In the genomic region with DNA sequence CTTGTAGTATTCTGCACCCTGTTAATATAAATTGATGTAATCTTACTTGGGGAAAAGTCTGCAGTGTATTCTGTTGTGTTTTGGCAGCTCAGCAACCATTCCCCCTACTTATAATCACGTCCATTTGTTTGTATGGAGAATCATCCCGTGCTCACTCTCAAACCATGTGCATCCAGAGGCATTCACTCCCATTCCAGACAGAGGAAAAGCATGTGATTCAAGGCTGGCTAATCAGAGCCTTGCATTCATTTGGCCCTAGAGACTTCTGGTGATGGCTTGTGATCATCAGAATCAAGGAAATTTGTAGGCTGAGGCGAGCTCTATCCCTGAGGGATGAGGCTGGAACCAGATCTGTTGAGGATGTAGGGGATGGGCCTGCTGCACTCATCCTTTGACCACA, we compare ENCODE assay signal across 12 cellular contexts. TPM values are rescaled to one million over a fixed set of nuclear protein-coding genes. Genes with fewer than 3 reads are reported as not detected.
DNase-seq lines count a peak whose midpoint lies in the region; ATAC-seq and TF ChIP-seq lines count a peak whose summit lies in the region.
"Had no signal": no experiment of that assay in that cellular context is flagged by ENCODE, and none has a peak within 500 bp of the region (broad histone marks: within the 10 kb centered on the region; RNA-seq: fewer than 3 reads in every experiment).

No MANE protein-coding gene starts in this region.

- H2AFZ ChIP-seq in GM23338 = no peak overlapping the region

- H3K79me2 ChIP-seq in GM23338 (replicated peaks; ENCODE audit: insufficient read depth) = no peaks in the 10 kb centered on the region

- peaks cover 36 to 94% (median 81%) of the 10 kb centered on the region in 4 donors for H3K4me1 Mint-ChIP-seq in CD4-positive, CD25-positive, alpha-beta regulatory T cell
- H3K4me1 Mint-ChIP-seq in GM23338 (no peaks in the 10 kb centered on the region), naive B cell (peaks cover 70 to 94% (median 87%) of the 10 kb centered on the region in 3 donors)

- peak overlapping the region in 2 of 4 donors; percentile 67 to 69 for H3K4me3 Mint-ChIP-seq in CD4-positive, CD25-positive, alpha-beta regulatory T cell
- H3K4me3 Mint-ChIP-seq in GM23338 (no peak overlapping the region), naive B cell (peak overlapping the region in 1 of 8 donors; percentile 18)
- H3K4me3 Mint-ChIP-seq: type B pancreatic cell had no signal

- H3K27ac ChIP-seq in CD4-positive, CD25-positive, alpha-beta regulatory T cell (ENCODE audit: insufficient read depth, low read length, poor library complexity, severe bottlenecking) = peak overlapping the region; percentile 42
- H3K27ac ChIP-seq in GM23338 (ENCODE audit: low read depth) = no peak overlapping the region
- H3K27ac ChIP-seq: BLaER1, gastroesophageal sphincter, prostate gland had no signal

- H3K27me3 ChIP-seq in CD4-positive, CD25-positive, alpha-beta regulatory T cell (ENCODE audit: control insufficient read depth, insufficient read depth, low read length) = no peaks in the 10 kb centered on the region
- H3K27me3 ChIP-seq in GM23338 (ENCODE audit: insufficient read depth) = no peaks in the 10 kb centered on the region
- H3K27me3 ChIP-seq: BLaER1, gastroesophageal sphincter had no signal

- no peak for ATAC-seq in CD4-positive, CD25-positive, alpha-beta regulatory T cell (ENCODE audit: low read depth in 2 of 2)
- peak; percentile 32; the same call in 2 of the 3 replicates for ATAC-seq in GM23338
- no peak for ATAC-seq in activated naive CD4-positive, alpha-beta T cell treated with anti-CD3 and anti-CD28 coated beads, Interleukin-2, amount 50 U/mL, for 72 hours
- no peak for ATAC-seq in naive B cell (ENCODE audit: low read depth in 2 of 2)
- no peak for ATAC-seq in HG02884 (IDR thresholded peaks at IDR 0.05; ENCODE audit: unreplicated experiment)

- H3K36me3 ChIP-seq in CD4-positive, CD25-positive, alpha-beta regulatory T cell (ENCODE audit: control insufficient read depth, insufficient read depth, low read length) = peaks cover 6% of the 10 kb centered on the region
- H3K36me3 ChIP-seq in GM23338 (ENCODE audit: insufficient read depth) = no peaks in the 10 kb centered on the region
- H3K36me3 ChIP-seq: prostate gland had no signal

- H3K9me2 ChIP-seq in GM23338 (ENCODE audit: insufficient read depth) = no peaks in the 10 kb centered on the region

- H3K4me2 ChIP-seq in GM23338 = no peak overlapping the region
- H3K4me2 ChIP-seq: BLaER1 had no signal

- H3K4me3 ChIP-seq in CD4-positive, CD25-positive, alpha-beta regulatory T cell (ENCODE audit: low read depth, low read length) = peak overlapping the region; percentile 6
- no peak overlapping the region for H3K4me3 ChIP-seq in GM23338
- H3K4me3 ChIP-seq: BLaER1, gastroesophageal sphincter, prostate gland had no signal

- H4K20me1 ChIP-seq in GM23338 (replicated peaks; ENCODE audit: insufficient read depth) = no peaks in the 10 kb centered on the region
- H4K20me1 ChIP-seq: BLaER1 had no signal

- H3K9me3 Mint-ChIP-seq in CD4-positive, CD25-positive, alpha-beta regulatory T cell = no peaks in the 10 kb centered on the region
- H3K9me3 Mint-ChIP-seq in GM23338 (peaks cover 11% of the 10 kb centered on the region), naive B cell (peaks cover 0 to 3% (median 0%) of the 10 kb centered on the region in 7 donors)
- peaks cover 0 to 4% of the 10 kb centered on the region in 2 donors for H3K9me3 Mint-ChIP-seq in activated naive CD4-positive, alpha-beta T cell treated with anti-CD3 and anti-CD28 coated beads, Interleukin-2, amount 50 U/mL, for 72 hours

- H3K27ac Mint-ChIP-seq in CD4-positive, CD25-positive, alpha-beta regulatory T cell = peak overlapping the region; percentile 48 to 94 (median 83)
- H3K27ac Mint-ChIP-seq in GM23338 = no peak overlapping the region
- H3K27ac Mint-ChIP-seq in activated naive CD4-positive, alpha-beta T cell treated with anti-CD3 and anti-CD28 coated beads, Interleukin-2, amount 50 U/mL, for 72 hours = peak overlapping the region; percentile 19 to 73
- H3K27ac Mint-ChIP-seq in naive B cell = peak overlapping the region in 5 of 6 donors; percentile 47 to 99 (median 78)
- H3K27ac Mint-ChIP-seq: type B pancreatic cell had no signal

- peaks cover 80% of the 10 kb centered on the region for H3K4me1 ChIP-seq in CD4-positive, CD25-positive, alpha-beta regulatory T cell (ENCODE audit: control insufficient read depth, insufficient read depth, low read length, poor library complexity, severe bottlenecking)
- no peaks in the 10 kb centered on the region for H3K4me1 ChIP-seq in GM23338 (ENCODE audit: insufficient read depth)

- TF ChIP-seq CTCF in GM23338 (conservative IDR thresholded peaks at IDR 0.05; ENCODE audit: low read depth in 2 of 2) = no peak

- H3F3A ChIP-seq in GM23338 (replicated peaks; ENCODE audit: low read depth) = no peaks in the 10 kb centered on the region

- H3K9me3 ChIP-seq in CD4-positive, CD25-positive, alpha-beta regulatory T cell (ENCODE audit: control insufficient read depth in 2 of 2, low read length in 2 of 2) = no peaks in the 10 kb centered on the region
- H3K9me3 ChIP-seq: gastroesophageal sphincter, prostate gland had no signal

- H3K27me3 Mint-ChIP-seq in CD4-positive, CD25-positive, alpha-beta regulatory T cell = no peaks in the 10 kb centered on the region
- H3K27me3 Mint-ChIP-seq in GM23338 (ENCODE audit: insufficient read depth, low read depth, poor library complexity) (no peaks in the 10 kb centered on the region), naive B cell (no peaks in the 10 kb centered on the region)
- H3K27me3 Mint-ChIP-seq: type B pancreatic cell had no signal

- H3K36me3 Mint-ChIP-seq in CD4-positive, CD25-positive, alpha-beta regulatory T cell = peaks cover 8% of the 10 kb centered on the region
- H3K36me3 Mint-ChIP-seq in GM23338 (ENCODE audit: low read depth) (peaks cover 6% of the 10 kb centered on the region; the same call in 2 of the 3 replicates), naive B cell (no peaks in the 10 kb centered on the region)
- H3K36me3 Mint-ChIP-seq in activated naive CD4-positive, alpha-beta T cell treated with anti-CD3 and anti-CD28 coated beads, Interleukin-2, amount 50 U/mL, for 72 hours = peaks cover 11 to 31% of the 10 kb centered on the region in 2 donors
- H3K36me3 Mint-ChIP-seq: type B pancreatic cell had no signal

- no peak for DNase-seq in CD4-positive, CD25-positive, alpha-beta regulatory T cell
- no peak for DNase-seq in GM23338 (ENCODE audit: low spot score)
- no peak for DNase-seq in activated naive CD4-positive, alpha-beta T cell treated with anti-CD3 and anti-CD28 coated beads, Interleukin-2, amount 50 U/mL, for 72 hours (ENCODE audit: low spot score in 2 of 2)
- no peak for DNase-seq in naive B cell
- no peak for DNase-seq in iPS-NIHi11 (ENCODE audit: low spot score)
- DNase-seq in activated CD4-positive, CD25-positive, alpha-beta regulatory T cell treated with anti-CD3 and anti-CD28 coated beads, Interleukin-2, amount 50 U/mL, for 72 hours = no peak
- DNase-seq: NCI-H1048 had no signal

TF ChIP-seq in GM23338, 12 proteins besides CTCF, POLR2A, EP300 and RAD21 (continues in another document):
- TF ChIP-seq EZH2phosphoT487 (IDR thresholded peaks at IDR 0.05; ENCODE audit: unreplicated experiment) (no peak), STAT1 (IDR thresholded peaks at IDR 0.05; ENCODE audit: unreplicated experiment) (no peak), JUNB (IDR thresholded peaks at IDR 0.05; ENCODE audit: unreplicated experiment) (no peak)

RNA-seq across cellular contexts. Expression of a gene that starts 5.1 kb away (rescaled TPM):
- 473 TPM for total RNA-seq in CD4-positive, CD25-positive, alpha-beta regulatory T cell
- 100 to 1,000 TPM in 2 of 4 donors, 10 to 100 TPM in 2; 95.5 to 114 (median 105) TPM for polyA plus RNA-seq in CD4-positive, CD25-positive, alpha-beta regulatory T cell
- 3.8 and 6.0 TPM in 2 replicates for total RNA-seq in GM23338 (2014; rRNA removed; shearing (Covaris generic))
- polyA plus RNA-seq in GM23338 (2016; fragmentation: Nextera tagmentation; extraction: Ambion mirVana) (3.0 and 4.8 TPM in 2 replicates), naive B cell (ENCODE audit: low read depth in 6 of 6) (100 to 1,000 TPM in 1 of 6 donors, 10 to 100 TPM in 5; 67.8 to 119 (median 95.5) TPM)
- 100 to 1,000 TPM; 138 to 262 TPM for total RNA-seq in activated naive CD4-positive, alpha-beta T cell treated with anti-CD3 and anti-CD28 coated beads, Interleukin-2, amount 50 U/mL, for 72 hours

Comparison
In these comparisons a context has a peak if more than half of its experiments do, and no peak if none do; other contexts are left out.
1. RNA of a gene that starts 5.1 kb away (total RNA-seq): 473 TPM in CD4-positive, CD25-positive, alpha-beta regulatory T cell (single experiment) and 138 to 262 TPM in activated naive CD4-positive, alpha-beta T cell treated with anti-CD3 and anti-CD28 coated beads, Interleukin-2, amount 50 U/mL, for 72 hours; 3.8 to 6.0 TPM in GM23338; every median in the first group is over 10 times any median in the second.